In the genomic region with DNA sequence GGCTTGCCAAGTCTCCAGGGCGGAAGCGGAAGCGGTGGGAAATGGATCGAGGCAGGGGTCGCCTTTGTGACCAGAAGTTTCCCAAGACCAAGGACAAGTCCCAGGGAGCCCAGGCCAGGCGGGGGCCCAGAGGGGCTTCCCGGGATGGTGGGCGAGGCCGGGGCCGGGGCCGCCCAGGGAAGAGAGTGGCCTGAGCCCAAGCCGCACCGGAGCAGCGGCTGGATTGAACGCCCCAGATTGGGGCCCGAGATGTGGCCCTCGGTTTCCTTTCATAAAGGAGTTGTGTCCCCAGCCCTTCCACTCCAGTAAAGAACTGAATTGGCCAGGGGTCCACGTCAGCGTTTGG, we compare ENCODE assay signal across 10 cellular contexts. TPM values are rescaled to one million over a fixed set of nuclear protein-coding genes. Genes with fewer than 3 reads are reported as not detected.
DNase-seq lines count a peak whose midpoint lies in the region; ATAC-seq and TF ChIP-seq lines count a peak whose summit lies in the region.
"Had no signal": no experiment of that assay in that cellular context is flagged by ENCODE, and none has a peak within 500 bp of the region (broad histone marks: within the 10 kb centered on the region; RNA-seq: fewer than 3 reads in every experiment).

No MANE protein-coding gene starts in this region.

- H3K4me1 Mint-ChIP-seq in activated CD4-positive, alpha-beta T cell treated with anti-CD3 and anti-CD28 coated beads for 36 hours = peaks cover 65% of the 10 kb centered on the region
- H3K4me1 Mint-ChIP-seq in T-helper 17 cell (peaks cover 37% of the 10 kb centered on the region), endodermal cell (peaks cover 7% of the 10 kb centered on the region)
- H3K4me1 Mint-ChIP-seq in natural killer cell treated with Interleukin-12 subunit alpha and Interleukin-12 subunit beta and Interleukin-15 and Interleukin-18, amount 100 ng/mL, for 72 hours (ENCODE audit: low read depth in 2 of 2) = peaks cover 52 to 53% of the 10 kb centered on the region in 2 donors

- H3K9me3 Mint-ChIP-seq in activated CD4-positive, alpha-beta T cell treated with anti-CD3 and anti-CD28 coated beads for 36 hours (ENCODE audit: low read depth) = no peaks in the 10 kb centered on the region
- H3K9me3 Mint-ChIP-seq in natural killer cell treated with Interleukin-12 subunit alpha and Interleukin-12 subunit beta and Interleukin-15 and Interleukin-18, amount 100 ng/mL, for 72 hours = no peaks in the 10 kb centered on the region
- no peaks in the 10 kb centered on the region for H3K9me3 Mint-ChIP-seq in endodermal cell
- H3K9me3 Mint-ChIP-seq: brain had no signal

- peak overlapping the region; percentile 90 for H3K27ac Mint-ChIP-seq in activated CD4-positive, alpha-beta T cell treated with anti-CD3 and anti-CD28 coated beads for 36 hours
- H3K27ac Mint-ChIP-seq in T-helper 17 cell (peak overlapping the region; percentile 97), endodermal cell (no peak overlapping the region)
- H3K27ac Mint-ChIP-seq in natural killer cell treated with Interleukin-12 subunit alpha and Interleukin-12 subunit beta and Interleukin-15 and Interleukin-18, amount 100 ng/mL, for 72 hours = peak overlapping the region; percentile 80 to 88

- no peak overlapping the region for H3K4me3 ChIP-seq in endodermal cell (ENCODE audit: low read length)

- peaks cover 80% of the 10 kb centered on the region for H3K36me3 Mint-ChIP-seq in activated CD4-positive, alpha-beta T cell treated with anti-CD3 and anti-CD28 coated beads for 36 hours (ENCODE audit: low read depth)
- H3K36me3 Mint-ChIP-seq in T-helper 17 cell (ENCODE audit: low read depth) (peaks cover 9% of the 10 kb centered on the region), endodermal cell (ENCODE audit: low read depth) (peaks cover 51% of the 10 kb centered on the region)
- H3K36me3 Mint-ChIP-seq in natural killer cell treated with Interleukin-12 subunit alpha and Interleukin-12 subunit beta and Interleukin-15 and Interleukin-18, amount 100 ng/mL, for 72 hours = peaks cover 8% of the 10 kb centered on the region

- no peaks in the 10 kb centered on the region for H3K27me3 ChIP-seq in endodermal cell (ENCODE audit: control insufficient read depth, insufficient read depth, low read length, poor library complexity, severe bottlenecking)

- WGBS in endodermal cell (ENCODE audit: insufficient coverage in 1 of 2, insufficient read length in 1 of 2), 2 experiments = 95 to 99% methylated on average over 17 to 19 of the region's 19 CpGs

- H3K36me3 ChIP-seq in endodermal cell (ENCODE audit: control insufficient read depth, insufficient read depth, low read length) = peaks cover 44% of the 10 kb centered on the region

- CTCF ChIA-PET in activated CD4-positive, alpha-beta T cell treated with anti-CD3 and anti-CD28 coated beads for 36 hours (lab: Charles Lee) = interaction anchor here (1.4 kb wide), 1 partner anchor 83 kb away, joined by 3 read pairs; no protein-coding TSS in a partner anchor

- ATAC-seq in activated CD4-positive, alpha-beta T cell treated with anti-CD3 and anti-CD28 coated beads for 36 hours = no peak
- ATAC-seq in T-helper 17 cell = no peak
- no peak for ATAC-seq in natural killer cell treated with Interleukin-12 subunit alpha and Interleukin-12 subunit beta and Interleukin-15 and Interleukin-18, amount 100 ng/mL, for 72 hours

- peaks cover 3% of the 10 kb centered on the region for H3K4me1 ChIP-seq in endodermal cell (ENCODE audit: control insufficient read depth, insufficient read depth, low read length)

- POLR2A ChIA-PET in activated CD4-positive, alpha-beta T cell treated with anti-CD3 and anti-CD28 coated beads for 36 hours (lab: Charles Lee) = no interaction called here

- H3K9me3 ChIP-seq in T-helper 17 cell (ENCODE audit: control insufficient read depth, low read length, poor library complexity, severe bottlenecking) (no peaks in the 10 kb centered on the region), endodermal cell (ENCODE audit: control insufficient read depth, low read length) (no peaks in the 10 kb centered on the region)

- H3K9ac ChIP-seq in endodermal cell (ENCODE audit: extremely low read depth, low read length, poor library complexity, severe bottlenecking) = no peak overlapping the region

- no peak overlapping the region for H3K27ac ChIP-seq in endodermal cell (ENCODE audit: low read depth, low read length)

- intact Hi-C loops in activated CD4-positive, alpha-beta T cell treated with anti-CD3 and anti-CD28 coated beads for 36 hours (cut with DNase I, micrococcal nuclease) = no loop called here

- no peaks in the 10 kb centered on the region for H3K27me3 Mint-ChIP-seq in activated CD4-positive, alpha-beta T cell treated with anti-CD3 and anti-CD28 coated beads for 36 hours
- no peaks in the 10 kb centered on the region for H3K27me3 Mint-ChIP-seq in T-helper 17 cell
- H3K27me3 Mint-ChIP-seq in natural killer cell treated with Interleukin-12 subunit alpha and Interleukin-12 subunit beta and Interleukin-15 and Interleukin-18, amount 100 ng/mL, for 72 hours = no peaks in the 10 kb centered on the region
- no peaks in the 10 kb centered on the region for H3K27me3 Mint-ChIP-seq in endodermal cell (ENCODE audit: insufficient read depth)
- H3K27me3 Mint-ChIP-seq: brain had no signal

- peak overlapping the region; percentile 68 for H3K4me3 Mint-ChIP-seq in activated CD4-positive, alpha-beta T cell treated with anti-CD3 and anti-CD28 coated beads for 36 hours
- peak overlapping the region; percentile 81 for H3K4me3 Mint-ChIP-seq in T-helper 17 cell
- H3K4me3 Mint-ChIP-seq in natural killer cell treated with Interleukin-12 subunit alpha and Interleukin-12 subunit beta and Interleukin-15 and Interleukin-18, amount 100 ng/mL, for 72 hours = peak overlapping the region; percentile 71
- H3K4me3 Mint-ChIP-seq in endodermal cell = no peak overlapping the region

- no peak for DNase-seq in activated CD4-positive, alpha-beta T cell treated with anti-CD3 and anti-CD28 coated beads for 36 hours
- DNase-seq in activated CD4-positive, alpha-beta T cell treated with anti-CD3 and anti-CD28 coated beads, Interleukin-2, amount 50 U/mL, for 48 hours = no peak
- no peak for DNase-seq in T-helper 17 cell
- DNase-seq in natural killer cell treated with Interleukin-12 subunit alpha and Interleukin-12 subunit beta and Interleukin-15 and Interleukin-18, amount 100 ng/mL, for 72 hours (ENCODE audit: low spot score) = no peak
- no peak for DNase-seq in endodermal cell
- DNase-seq in NCI-H82 treated with DMSO at 0.1 percent for 48 hours (lab: John Stamatoyannopoulos, UW; ENCODE audit: unreplicated experiment) = no peak
- DNase-seq: GOT3, trophoblast cell had no signal

- no peak for TF ChIP-seq CTCF in endodermal cell (conservative IDR thresholded peaks at IDR 0.05)

RNA-seq across cellular contexts. Expression of a gene that starts 0.5 kb away (rescaled TPM):
- 10 to 100 TPM; 46.4 to 52.1 TPM for total RNA-seq in activated CD4-positive, alpha-beta T cell treated with anti-CD3 and anti-CD28 coated beads for 36 hours
- total RNA-seq in T-helper 17 cell (10 to 100 TPM; 46.6 to 50.8 TPM), endodermal cell (10 to 100 TPM in 1 of 2 donors, 1 to 10 TPM in 1; 9.0 to 14.8 TPM)
- 10 to 100 TPM; 35.0 to 35.6 TPM for total RNA-seq in natural killer cell treated with Interleukin-12 subunit alpha and Interleukin-12 subunit beta and Interleukin-15 and Interleukin-18, amount 100 ng/mL, for 72 hours
- polyA plus RNA-seq in endodermal cell (2013, experiment 1 of 2) = 6.3 TPM
- polyA plus RNA-seq in endodermal cell (2013, experiment 2 of 2) = 5.1 TPM

RNA-seq across cellular contexts. Expression of a gene that starts 4.8 kb away (rescaled TPM):
- 100 to 1,000 TPM; 139 to 149 TPM for total RNA-seq in activated CD4-positive, alpha-beta T cell treated with anti-CD3 and anti-CD28 coated beads for 36 hours
- 10 to 100 TPM; 79.8 to 87.8 TPM for total RNA-seq in T-helper 17 cell
- 100 to 1,000 TPM; 114 to 178 TPM for total RNA-seq in natural killer cell treated with Interleukin-12 subunit alpha and Interleukin-12 subunit beta and Interleukin-15 and Interleukin-18, amount 100 ng/mL, for 72 hours
- total RNA-seq in endodermal cell = 10 to 100 TPM; 40.3 to 54.0 TPM
- 31.6 TPM for polyA plus RNA-seq in endodermal cell (2013, experiment 1 of 2)
- 28.0 TPM for polyA plus RNA-seq in endodermal cell (2013, experiment 2 of 2)

RNA-seq across cellular contexts. Expression of a gene that starts 8.5 kb away (rescaled TPM):
- 10 to 100 TPM; 10.4 to 14.1 TPM for total RNA-seq in activated CD4-positive, alpha-beta T cell treated with anti-CD3 and anti-CD28 coated beads for 36 hours
- 1 to 10 TPM in 1 of 2 donors, under 1 TPM in 1; 0.86 to 2.2 TPM for total RNA-seq in T-helper 17 cell
- 1 to 10 TPM; 5.1 to 5.2 TPM for total RNA-seq in natural killer cell treated with Interleukin-12 subunit alpha and Interleukin-12 subunit beta and Interleukin-15 and Interleukin-18, amount 100 ng/mL, for 72 hours
- total RNA-seq in endodermal cell = not detected
- polyA plus RNA-seq in endodermal cell (2013, experiment 1 of 2) = 0.14 TPM
- 0.29 TPM for polyA plus RNA-seq in endodermal cell (2013, experiment 2 of 2)
- total RNA-seq: endothelial cell of umbilical vein had no signal

RNA-seq across cellular contexts. Expression of a gene that starts 8.8 kb away (rescaled TPM):
- 100 to 1,000 TPM; 230 to 253 TPM for total RNA-seq in activated CD4-positive, alpha-beta T cell treated with anti-CD3 and anti-CD28 coated beads for 36 hours
- total RNA-seq in T-helper 17 cell = 100 to 1,000 TPM; 312 to 322 TPM
- 100 to 1,000 TPM; 245 to 329 TPM for total RNA-seq in natural killer cell treated with Interleukin-12 subunit alpha and Interleukin-12 subunit beta and Interleukin-15 and Interleukin-18, amount 100 ng/mL, for 72 hours
- total RNA-seq in endodermal cell = 100 to 1,000 TPM; 216 to 257 TPM
- polyA plus RNA-seq in endodermal cell (2013, experiment 1 of 2) = 179 TPM
- 159 TPM for polyA plus RNA-seq in endodermal cell (2013, experiment 2 of 2)

RNA-seq across cellular contexts. Expression of a gene that starts 24.8 kb away (rescaled TPM):
- 10 to 100 TPM; 49.8 to 62.6 TPM for total RNA-seq in activated CD4-positive, alpha-beta T cell treated with anti-CD3 and anti-CD28 coated beads for 36 hours
- total RNA-seq in T-helper 17 cell = 10 to 100 TPM; 65.2 to 68.0 TPM
- 10 to 100 TPM; 61.9 to 83.1 TPM for total RNA-seq in natural killer cell treated with Interleukin-12 subunit alpha and Interleukin-12 subunit beta and Interleukin-15 and Interleukin-18, amount 100 ng/mL, for 72 hours
- 10 to 100 TPM in 1 of 2 donors, 1 to 10 TPM in 1; 8.2 to 15.0 TPM for total RNA-seq in endodermal cell
- polyA plus RNA-seq in endodermal cell (2013, experiment 1 of 2) = 1.1 TPM
- 1.4 TPM for polyA plus RNA-seq in endodermal cell (2013, experiment 2 of 2)
